1 cellular context compared by ENCODE assay signal in genomic region chr16:79895917-79896203, GRCh38.
TF ChIP-seq lines count a peak whose summit lies in the region.

No MANE protein-coding gene starts in this region.

TF ChIP-seq in K562, 482 proteins besides CTCF, POLR2A, EP300 and RAD21 (continued from another document):
- TF ChIP-seq ZNF77 (CRISPR knock-in tag; IDR thresholded peaks at IDR 0.05) (no peak), HEY1 (CRISPR knock-in tag; IDR thresholded peaks at IDR 0.05; ENCODE audit: borderline replicate concordance) (no peak)
